Comparison of ENCODE assay signal across 8 cellular contexts in the genomic region with DNA sequence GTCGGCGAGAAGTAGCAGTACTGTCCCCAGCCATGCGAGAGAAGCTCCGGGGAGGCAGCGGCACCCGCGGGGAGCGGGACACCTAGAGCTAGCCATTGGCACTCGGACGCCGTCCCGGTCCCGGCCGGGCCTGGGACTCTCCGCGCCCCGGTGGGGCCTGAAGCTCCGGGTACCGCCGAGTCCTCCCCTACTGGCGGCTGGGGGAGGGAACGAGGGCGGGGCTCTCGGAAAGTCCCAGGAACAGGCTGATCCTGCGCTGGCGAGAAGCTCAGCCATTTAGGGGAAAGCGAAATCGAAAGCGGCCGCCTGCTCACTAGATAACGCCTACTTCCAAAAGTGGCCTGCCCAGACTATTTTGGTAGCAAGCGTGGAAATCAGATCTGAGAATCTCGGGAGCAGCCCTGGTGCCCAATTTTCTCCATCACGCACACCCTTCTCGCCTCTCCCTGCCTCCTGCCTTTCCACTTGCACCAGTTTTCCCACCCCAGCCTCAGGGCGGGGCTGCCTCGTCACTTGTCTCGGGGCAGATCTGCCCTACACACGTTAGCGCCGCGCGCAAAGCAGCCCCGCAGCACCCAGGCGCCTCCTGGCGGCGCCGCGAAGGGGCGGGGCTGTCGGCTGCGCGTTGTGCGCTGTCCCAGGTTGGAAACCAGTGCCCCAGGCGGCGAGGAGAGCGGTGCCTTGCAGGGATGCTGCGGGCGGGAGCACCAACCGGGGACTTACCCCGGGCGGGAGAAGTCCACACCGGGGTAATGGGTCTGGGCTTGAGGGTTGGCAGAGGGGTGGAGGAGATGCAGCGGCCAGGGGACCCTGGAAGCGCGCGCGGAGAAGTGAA. TPM values are rescaled to one million over a fixed set of nuclear protein-coding genes. Genes with fewer than 3 reads are reported as not detected.
A peak's percentile ranks its signal among the peaks of the same experiment; 100 is the strongest.
DNase-seq lines count a peak whose midpoint lies in the region; ATAC-seq and TF ChIP-seq lines count a peak whose summit lies in the region.

A gene (plus strand): TSS at position 652 of the 835 bp plus-strand sequence. CDS start 38 bp downstream, at position 690.
A gene with protein sequence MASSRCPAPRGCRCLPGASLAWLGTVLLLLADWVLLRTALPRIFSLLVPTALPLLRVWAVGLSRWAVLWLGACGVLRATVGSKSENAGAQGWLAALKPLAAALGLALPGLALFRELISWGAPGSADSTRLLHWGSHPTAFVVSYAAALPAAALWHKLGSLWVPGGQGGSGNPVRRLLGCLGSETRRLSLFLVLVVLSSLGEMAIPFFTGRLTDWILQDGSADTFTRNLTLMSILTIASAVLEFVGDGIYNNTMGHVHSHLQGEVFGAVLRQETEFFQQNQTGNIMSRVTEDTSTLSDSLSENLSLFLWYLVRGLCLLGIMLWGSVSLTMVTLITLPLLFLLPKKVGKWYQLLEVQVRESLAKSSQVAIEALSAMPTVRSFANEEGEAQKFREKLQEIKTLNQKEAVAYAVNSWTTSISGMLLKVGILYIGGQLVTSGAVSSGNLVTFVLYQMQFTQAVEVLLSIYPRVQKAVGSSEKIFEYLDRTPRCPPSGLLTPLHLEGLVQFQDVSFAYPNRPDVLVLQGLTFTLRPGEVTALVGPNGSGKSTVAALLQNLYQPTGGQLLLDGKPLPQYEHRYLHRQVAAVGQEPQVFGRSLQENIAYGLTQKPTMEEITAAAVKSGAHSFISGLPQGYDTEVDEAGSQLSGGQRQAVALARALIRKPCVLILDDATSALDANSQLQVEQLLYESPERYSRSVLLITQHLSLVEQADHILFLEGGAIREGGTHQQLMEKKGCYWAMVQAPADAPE (minus strand): TSS at position 164 of the 835 bp plus-strand sequence. CDS start 68 bp downstream, at position 96.

- POLR2A ChIA-PET in T-cell (lab: Charles Lee): interaction anchor here (0.6 to 2.2 kb wide), 14 partner anchors 9 to 658 kb away, joined by 3 to 24 read pairs (median 5); a partner anchor contains a TSS

- H3K36me3 Mint-ChIP-seq in T-cell (peaks cover 66% of the 10 kb centered on the region), type B pancreatic cell (peaks cover 4% of the 10 kb centered on the region)

- H3K4me1 Mint-ChIP-seq in T-cell (peaks cover 70 to 88% (median 73%) of the 10 kb centered on the region in 3 donors), type B pancreatic cell (ENCODE audit: unreplicated experiment) (no peaks in the 10 kb centered on the region)

- ATAC-seq in HG02588 (IDR thresholded peaks at IDR 0.05; ENCODE audit: unreplicated experiment): peak; percentile 76
- peak; percentile 82 to 87 (median 85) for ATAC-seq in T-cell (replicated peaks in 1 of 4)

- H3K27me3 Mint-ChIP-seq in T-cell (no peaks in the 10 kb centered on the region), type B pancreatic cell (peaks cover 91% of the 10 kb centered on the region)

- 0 to 1% (median 0%) methylated on average over 64 to 68 of the region's 68 CpGs for WGBS in adipose tissue, 3 donors

- TF ChIP-seq CTCF in GM12872 (IDR thresholded peaks at IDR 0.05; ENCODE audit: insufficient read depth, low read depth, low read length) (peak; percentile 78), type B pancreatic cell (conservative IDR thresholded peaks at IDR 0.05) (peak; percentile 69)

- peak within 1 kb of the TSS; percentile 99 to 100 for H3K27ac Mint-ChIP-seq in T-cell
- H3K27ac Mint-ChIP-seq in type B pancreatic cell: peak within 1 kb of the TSS; percentile 99

- no peaks in the 10 kb centered on the region for H3K9me3 Mint-ChIP-seq in T-cell
- no peaks in the 10 kb centered on the region for H3K9me3 Mint-ChIP-seq in type B pancreatic cell

- peak within 1 kb of the TSS; percentile 98 for H3K27ac ChIP-seq in adipose tissue (ENCODE audit: low read depth, low read length)

- intact Hi-C loops in cardiac septum (cut with DNase I) (loop anchor here (1.0 to 2.0 kb wide), 3 partner anchors 9 to 115 kb away; a partner anchor contains a TSS), posterior cingulate gyrus (cut with DNase I) (loop anchor here (1.0 kb wide), 1 partner anchor 15 kb away; a partner anchor contains a TSS)

- CTCF ChIA-PET in T-cell (lab: Charles Lee): interaction anchor here (0.5 to 5.9 kb wide), 18 partner anchors 9 to 577 kb away, joined by 3 to 236 read pairs (median 4); a partner anchor contains a TSS

- peak; percentile 80 for DNase-seq in NCI-H1048 (lab: John Stamatoyannopoulos, UW)
- peak; percentile 86 to 98 (median 95) for DNase-seq in T-cell
- DNase-seq in cardiac septum (ENCODE audit: low spot score): peak; percentile 99
- peak; percentile 84 to 99 (median 90) for DNase-seq in posterior cingulate gyrus
- peak; percentile 87 for DNase-seq in type B pancreatic cell (ENCODE audit: extremely low spot score, unreplicated experiment)

- H3K4me3 Mint-ChIP-seq in T-cell: peak within 1 kb of the TSS; percentile 98 to 99 (median 98)
- H3K4me3 Mint-ChIP-seq in type B pancreatic cell: peak within 1 kb of the TSS; percentile 98

RNA-seq across cellular contexts. Expression of the first gene that starts in this region (rescaled TPM):
- total RNA-seq in T-cell (100 to 1,000 TPM; 110 to 173 (median 134) TPM), cardiac septum (14.2 TPM), type B pancreatic cell (ENCODE audit: low replicate concordance) (5.7 and 16.9 TPM in 2 replicates)
- 10 to 100 TPM; 17.0 to 66.6 (median 53.4) TPM for polyA plus RNA-seq in adipose tissue

RNA-seq across cellular contexts. Expression of the second gene that starts in this region (rescaled TPM):
- total RNA-seq in T-cell (100 to 1,000 TPM; 117 to 163 (median 147) TPM), cardiac septum (18.1 TPM), type B pancreatic cell (ENCODE audit: low replicate concordance) (16.7 and 38.4 TPM in 2 replicates)
- 10 to 100 TPM; 29.6 to 43.0 (median 34.0) TPM for polyA plus RNA-seq in adipose tissue

Comparison
In these comparisons a context has a peak if more than half of its experiments do, and no peak if none do; other contexts are left out.
1. Peak in every context shown above with its lines: DNase-seq, ATAC-seq and H3K27ac ChIP-seq.